Comparison of ENCODE assay signal across 8 cellular contexts in the genomic region with DNA sequence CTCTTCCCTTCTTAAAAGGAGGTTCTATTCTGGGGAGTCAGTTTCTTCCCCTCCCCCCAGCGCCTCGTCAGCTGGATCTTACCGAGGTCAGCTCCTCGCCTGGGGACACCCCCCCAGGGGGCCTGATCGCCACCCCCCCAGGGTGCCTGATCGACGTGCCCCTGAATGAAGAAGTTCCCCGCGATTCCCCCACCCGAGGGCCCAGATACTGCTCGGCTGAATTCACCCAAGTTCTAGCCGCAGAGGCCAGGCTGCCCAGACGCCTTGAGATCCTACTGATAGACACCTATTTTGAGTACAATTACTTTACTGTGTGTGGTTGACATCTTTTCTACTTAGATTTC. TPM values are rescaled to one million over a fixed set of nuclear protein-coding genes. Genes with fewer than 3 reads are reported as not detected.
DNase-seq lines count a peak whose midpoint lies in the region; ATAC-seq and TF ChIP-seq lines count a peak whose summit lies in the region.

No MANE protein-coding gene starts in this region.

- peaks cover 19% of the 10 kb centered on the region for H3F3A ChIP-seq in PC-9 (ENCODE audit: insufficient read depth, low read depth)

- peak overlapping the region; percentile 83 for H3K4me3 Mint-ChIP-seq in Calu3 (ENCODE audit: low read depth, unreplicated experiment)

- H3K4me1 Mint-ChIP-seq in Calu3 (ENCODE audit: low read depth, unreplicated experiment) = peaks cover 14% of the 10 kb centered on the region

- peaks cover 20% of the 10 kb centered on the region for H3K36me3 Mint-ChIP-seq in Calu3 (ENCODE audit: insufficient read depth, unreplicated experiment)

- POLR2A ChIA-PET in PC-9 (lab: Charles Lee; ENCODE audit: unreplicated experiment) = no interaction called here

- ATAC-seq in HG03521 (IDR thresholded peaks at IDR 0.05; ENCODE audit: unreplicated experiment) = no peak
- ATAC-seq in GM19452 (IDR thresholded peaks at IDR 0.05; ENCODE audit: unreplicated experiment) = no peak

- no TSS peak for BruUV-seq in Calu3 (replicated peaks; lab: Mats Ljungman, UMichigan)
- no TSS peak for BruUV-seq in PC-9 (replicated peaks; lab: Mats Ljungman, UMichigan)

- peak overlapping the region; percentile 25 for H3K27ac Mint-ChIP-seq in Calu3 (ENCODE audit: unreplicated experiment)

- no peaks in the 10 kb centered on the region for H3K9me3 Mint-ChIP-seq in Calu3 (ENCODE audit: low read depth, unreplicated experiment)

- H3K9me3 ChIP-seq in PC-9 (ENCODE audit: insufficient read depth, low read depth) (no peaks in the 10 kb centered on the region), parathyroid adenoma (ENCODE audit: control insufficient read depth, low read length) (no peaks in the 10 kb centered on the region)

- no peaks in the 10 kb centered on the region for H3K27me3 ChIP-seq in PC-9 (ENCODE audit: insufficient read depth, low read depth)
- no peaks in the 10 kb centered on the region for H3K27me3 ChIP-seq in parathyroid adenoma (ENCODE audit: control insufficient read depth, insufficient read depth, low read length)

- peak overlapping the region; percentile 86 for H3K4me2 ChIP-seq in PC-9
- H3K4me2 ChIP-seq in parathyroid adenoma (ENCODE audit: low read length) = peak overlapping the region; percentile 95

- H3K27ac ChIP-seq in PC-9 (no peak overlapping the region), parathyroid adenoma (peak overlapping the region; percentile 30)

- H3K79me2 ChIP-seq in PC-9 (ENCODE audit: low read depth) = peaks cover 10% of the 10 kb centered on the region
- peaks cover 26% of the 10 kb centered on the region for H3K79me2 ChIP-seq in parathyroid adenoma

- H3K9me2 ChIP-seq in PC-9 (ENCODE audit: insufficient read depth) = no peaks in the 10 kb centered on the region

- H3K4me3 ChIP-seq in PC-9 (peak overlapping the region; percentile 66), epithelial cell of esophagus (ENCODE audit: low read length) (peak overlapping the region; percentile 65), parathyroid adenoma (ENCODE audit: low read depth, low read length) (peak overlapping the region; percentile 79)

- H2AFZ ChIP-seq in PC-9 (no peak overlapping the region), parathyroid adenoma (peak overlapping the region; percentile 47)

- no peak overlapping the region for H3K9ac ChIP-seq in parathyroid adenoma

- peaks cover 22% of the 10 kb centered on the region for H3K4me1 ChIP-seq in PC-9 (replicated peaks; ENCODE audit: insufficient read depth)
- peaks cover 8% of the 10 kb centered on the region for H3K4me1 ChIP-seq in parathyroid adenoma

- intact Hi-C loops in Calu3 (cut with micrococcal nuclease; ENCODE audit: unreplicated experiment) = no loop called here
- intact Hi-C loops in PC-9 (cut with micrococcal nuclease; ENCODE audit: unreplicated experiment) = loop anchor here (5.0 kb wide), 1 partner anchor 100 kb away; the partner anchor contains the start of gene CAPN15

- H4K20me1 ChIP-seq in PC-9 (ENCODE audit: insufficient read depth) = no peaks in the 10 kb centered on the region; the same call in 1 of the 2 replicates

- H3K27me3 Mint-ChIP-seq in Calu3 (ENCODE audit: unreplicated experiment) = peaks cover 21% of the 10 kb centered on the region

- CTCF ChIA-PET in Calu3 (lab: Charles Lee) = interaction anchor here (0.6 kb wide), 1 partner anchor 40 kb away, joined by 3 read pairs; no protein-coding TSS in a partner anchor
- CTCF ChIA-PET in PC-9 (lab: Charles Lee) = interaction anchor here (1.3 kb wide), 1 partner anchor 31 kb away, joined by 3 read pairs; no protein-coding TSS in a partner anchor

- H3K36me3 ChIP-seq in PC-9 (ENCODE audit: low read depth) = no peaks in the 10 kb centered on the region
- no peaks in the 10 kb centered on the region for H3K36me3 ChIP-seq in parathyroid adenoma (ENCODE audit: control insufficient read depth, insufficient read depth, low read length)

- no peak for DNase-seq in Calu3
- no peak for DNase-seq in PC-9
- DNase-seq in epithelial cell of esophagus (ENCODE audit: low read depth) = no peak
- DNase-seq in GM10266 (ENCODE audit: extremely low spot score) = no peak
- no peak for DNase-seq in NCI-H82 treated with DMSO at 0.1 percent for 48 hours (lab: John Stamatoyannopoulos, UW; ENCODE audit: unreplicated experiment)

- TF ChIP-seq CTCF in Calu3 (IDR thresholded peaks at IDR 0.05; ENCODE audit: unreplicated experiment) = no peak
- no peak for TF ChIP-seq CTCF in PC-9 (conservative IDR thresholded peaks at IDR 0.05)
- no peak for TF ChIP-seq CTCF in epithelial cell of esophagus (IDR thresholded peaks at IDR 0.05; ENCODE audit: insufficient read depth, low read depth, low read length, missing control alignments)
- no peak for TF ChIP-seq CTCF in parathyroid adenoma (IDR thresholded peaks at IDR 0.05)
- TF ChIP-seq CTCF in GM10266 (IDR thresholded peaks at IDR 0.05; ENCODE audit: control insufficient read depth, insufficient read depth, low read depth, missing control alignments) = no peak

RNA-seq across cellular contexts. Expression of gene RAB11FIP3, which starts 1.4 kb away (rescaled TPM):
- 26.6 and 33.7 TPM in 2 replicates for total RNA-seq in Calu3 (2022)
- total RNA-seq in PC-9 (2021) = 38.4 and 42.4 TPM in 2 replicates

RNA-seq across cellular contexts. Expression of gene DECR2, which starts 25.2 kb away (rescaled TPM):
- 41.2 and 49.6 TPM in 2 replicates for total RNA-seq in Calu3 (2022)
- total RNA-seq in PC-9 (2021) = 65.4 and 78.4 TPM in 2 replicates

RNA-seq across cellular contexts. Expression of gene NME4, which starts 29.9 kb away (rescaled TPM):
- total RNA-seq in Calu3 (2022) = 88.2 and 96.5 TPM in 2 replicates
- total RNA-seq in PC-9 (2021) = 157 and 159 TPM in 2 replicates

RNA-seq across cellular contexts. Expression of gene PGAP6, which starts 45.1 kb away (rescaled TPM):
- total RNA-seq in Calu3 (2022) (70.0 and 78.5 TPM in 2 replicates), PC-9 (2021) (41.4 and 45.6 TPM in 2 replicates)

RNA-seq across cellular contexts. Expression of gene MRPL28, which starts 56.5 kb away (rescaled TPM):
- total RNA-seq in Calu3 (2022) (115 and 126 TPM in 2 replicates), PC-9 (2021) (130 and 150 TPM in 2 replicates)
